1 cellular context compared by ENCODE assay signal in the genomic region with DNA sequence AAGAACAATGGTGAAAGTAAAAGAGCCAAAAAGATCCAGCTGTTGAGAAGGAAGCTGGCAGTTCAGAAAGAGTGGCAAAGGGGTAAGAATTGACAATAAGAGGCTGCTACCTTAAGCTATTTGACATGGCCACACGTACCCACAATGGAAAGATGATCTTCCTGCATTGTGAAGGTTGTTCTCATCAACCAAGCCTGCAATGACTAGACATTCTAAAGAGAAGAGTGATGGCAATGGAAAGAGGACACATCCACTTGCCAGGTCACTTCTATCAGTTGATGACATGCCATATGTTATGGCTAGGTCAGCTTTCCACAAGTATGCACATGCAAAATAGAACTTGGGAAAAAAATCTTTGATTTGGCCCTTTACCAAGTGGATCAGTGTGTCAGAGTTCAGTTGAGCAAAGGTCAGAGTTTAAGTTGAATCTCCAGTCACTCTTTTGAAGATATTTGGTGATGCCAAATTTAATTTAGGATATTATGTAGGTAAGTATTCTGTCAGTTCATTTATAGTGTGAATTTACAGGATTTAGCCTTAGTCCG.
TF ChIP-seq lines count a peak whose summit lies in the region.

No MANE protein-coding gene starts in this region.

TF ChIP-seq in GM12878, 131 proteins besides CTCF, POLR2A, EP300 and RAD21:
- TF ChIP-seq, protein P1, sequence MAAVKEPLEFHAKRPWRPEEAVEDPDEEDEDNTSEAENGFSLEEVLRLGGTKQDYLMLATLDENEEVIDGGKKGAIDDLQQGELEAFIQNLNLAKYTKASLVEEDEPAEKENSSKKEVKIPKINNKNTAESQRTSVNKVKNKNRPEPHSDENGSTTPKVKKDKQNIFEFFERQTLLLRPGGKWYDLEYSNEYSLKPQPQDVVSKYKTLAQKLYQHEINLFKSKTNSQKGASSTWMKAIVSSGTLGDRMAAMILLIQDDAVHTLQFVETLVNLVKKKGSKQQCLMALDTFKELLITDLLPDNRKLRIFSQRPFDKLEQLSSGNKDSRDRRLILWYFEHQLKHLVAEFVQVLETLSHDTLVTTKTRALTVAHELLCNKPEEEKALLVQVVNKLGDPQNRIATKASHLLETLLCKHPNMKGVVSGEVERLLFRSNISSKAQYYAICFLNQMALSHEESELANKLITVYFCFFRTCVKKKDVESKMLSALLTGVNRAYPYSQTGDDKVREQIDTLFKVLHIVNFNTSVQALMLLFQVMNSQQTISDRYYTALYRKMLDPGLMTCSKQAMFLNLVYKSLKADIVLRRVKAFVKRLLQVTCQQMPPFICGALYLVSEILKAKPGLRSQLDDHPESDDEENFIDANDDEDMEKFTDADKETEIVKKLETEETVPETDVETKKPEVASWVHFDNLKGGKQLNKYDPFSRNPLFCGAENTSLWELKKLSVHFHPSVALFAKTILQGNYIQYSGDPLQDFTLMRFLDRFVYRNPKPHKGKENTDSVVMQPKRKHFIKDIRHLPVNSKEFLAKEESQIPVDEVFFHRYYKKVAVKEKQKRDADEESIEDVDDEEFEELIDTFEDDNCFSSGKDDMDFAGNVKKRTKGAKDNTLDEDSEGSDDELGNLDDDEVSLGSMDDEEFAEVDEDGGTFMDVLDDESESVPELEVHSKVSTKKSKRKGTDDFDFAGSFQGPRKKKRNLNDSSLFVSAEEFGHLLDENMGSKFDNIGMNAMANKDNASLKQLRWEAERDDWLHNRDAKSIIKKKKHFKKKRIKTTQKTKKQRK (IDR thresholded peaks at IDR 0.05; ENCODE audit: low read depth, low read length): no peak
- TF ChIP-seq SMC3 (IDR thresholded peaks at IDR 0.05; ENCODE audit: borderline replicate concordance, low read length) (no peak), CHD4 (IDR thresholded peaks at IDR 0.05) (no peak)
